19 cellular contexts compared by ENCODE assay signal in the genomic region with DNA sequence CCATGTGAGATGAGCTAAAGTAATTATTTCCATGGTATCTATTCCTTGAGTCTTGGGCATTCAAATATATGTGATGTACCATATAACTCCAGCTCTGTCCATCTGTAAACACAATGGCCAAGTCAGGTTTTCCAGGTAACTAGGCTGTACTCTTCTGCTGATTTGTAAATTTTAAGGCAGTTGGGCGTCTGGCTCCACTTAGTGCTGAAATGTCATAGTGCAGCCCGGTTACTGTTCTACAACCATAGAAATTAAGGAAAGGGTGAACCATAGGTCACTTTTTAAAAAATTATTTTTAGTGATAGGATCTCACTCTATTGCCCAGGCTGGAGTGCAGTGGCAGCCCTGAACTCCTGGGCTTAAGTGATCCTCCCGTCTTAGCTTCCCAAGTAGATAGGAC. TPM values are rescaled to one million over a fixed set of nuclear protein-coding genes. Genes with fewer than 3 reads are reported as not detected.
DNase-seq lines count a peak whose midpoint lies in the region; ATAC-seq and TF ChIP-seq lines count a peak whose summit lies in the region.
"Had no signal": no experiment of that assay in that cellular context is flagged by ENCODE, and none has a peak within 500 bp of the region (broad histone marks: within the 10 kb centered on the region; RNA-seq: fewer than 3 reads in every experiment).

No MANE protein-coding gene starts in this region.

- H3K4me3 ChIP-seq in A673 (ENCODE audit: low read depth, low read length, poor library complexity, severe bottlenecking) = no peak overlapping the region
- H3K4me3 ChIP-seq: right atrium auricular region had no signal

- POLR2A ChIA-PET in A673 (lab: Charles Lee; ENCODE audit: low non-redundant PET) = no interaction called here
- POLR2A ChIA-PET in WTC11 (lab: Charles Lee) = interaction anchor here (0.6 kb wide), 1 partner anchor 475 kb away, joined by 4 read pairs; no protein-coding TSS in a partner anchor

- H3K4me1 Mint-ChIP-seq in WTC11 = no peaks in the 10 kb centered on the region
- H3K4me1 Mint-ChIP-seq: stimulated activated naive CD8-positive, alpha-beta T cell treated with anti-CD3 and anti-CD28 coated beads, Interleukin-15, amount 100 ng/mL, for 72 hours had no signal

- ATAC-seq in WTC11 (peak; percentile 63), left lobe of liver (no peak), Right ventricle myocardium superior (ENCODE audit: poor library complexity) (no peak), HG02588 (IDR thresholded peaks at IDR 0.05; ENCODE audit: unreplicated experiment) (no peak)
- ATAC-seq: activated CD8-positive, alpha-beta T cell treated with anti-CD3 and anti-CD28 coated beads, Interleukin-2, amount 10 ng/mL, durations not matched to agents 7 days and 5 days; left cardiac atrium; stimulated activated naive CD8-positive, alpha-beta T cell treated with anti-CD3 and anti-CD28 coated beads, Interleukin-15, amount 100 ng/mL, for 72 hours had no signal

- H3K36me3 Mint-ChIP-seq in WTC11 = no peaks in the 10 kb centered on the region

- H3K4me3 Mint-ChIP-seq in WTC11 = no peak overlapping the region
- H3K4me3 Mint-ChIP-seq: activated CD8-positive, alpha-beta T cell treated with anti-CD3 and anti-CD28 coated beads, Interleukin-2, amount 10 ng/mL, durations not matched to agents 7 days and 5 days; activated T-helper 1 cell treated with anti-CD3 and anti-CD28 coated beads, Interleukin-12 subunit alpha, Interleukin-12 subunit beta, Interleukin-2, Interleukin-4 antibody, amounts not matched to agents 30 ng/mL and 10 ng/mL and 1 ng/mL, durations not matched to agents 14 hours and 24 hours and 36 hours; stimulated activated naive CD8-positive, alpha-beta T cell treated with anti-CD3 and anti-CD28 coated beads, Interleukin-15, amount 100 ng/mL, for 72 hours; T-helper 1 cell treated with Interleukin-12 subunit alpha and Interleukin-12 subunit beta and Interleukin-4 antibody, amounts not matched to agents 30 μg/mL and 1 μg/mL, for 36 hours had no signal

- no peak for TF ChIP-seq EP300 in Ishikawa (IDR thresholded peaks at IDR 0.05; ENCODE audit: borderline replicate concordance)

- H3K27ac Mint-ChIP-seq in WTC11 = no peak overlapping the region
- H3K27ac Mint-ChIP-seq: activated CD8-positive, alpha-beta T cell treated with anti-CD3 and anti-CD28 coated beads, Interleukin-2, amount 10 ng/mL, durations not matched to agents 7 days and 5 days; activated T-helper 1 cell treated with anti-CD3 and anti-CD28 coated beads, Interleukin-12 subunit alpha, Interleukin-12 subunit beta, Interleukin-2, Interleukin-4 antibody, amounts not matched to agents 30 ng/mL and 10 ng/mL and 1 ng/mL, durations not matched to agents 14 hours and 24 hours and 36 hours; T-helper 1 cell treated with Interleukin-12 subunit alpha and Interleukin-12 subunit beta and Interleukin-4 antibody, amounts not matched to agents 30 μg/mL and 1 μg/mL, for 36 hours had no signal

- no peaks in the 10 kb centered on the region for H3K9me3 ChIP-seq in A673 (ENCODE audit: low read depth, low read length, poor library complexity, severe bottlenecking)
- H3K9me3 ChIP-seq: neutrophil, right atrium auricular region had no signal

- CTCF ChIA-PET in A673 (lab: Charles Lee) = no interaction called here
- CTCF ChIA-PET in WTC11 (lab: Charles Lee) = interaction anchor here (0.6 to 0.9 kb wide), 6 partner anchors 18 to 339 kb away, joined by 3 to 5 read pairs (median 4); partner anchors contain the start of gene CTDSPL2

- no peaks in the 10 kb centered on the region for H3K27me3 ChIP-seq in A673 (replicated peaks; ENCODE audit: insufficient read depth, low read depth, low read length, poor library complexity)
- H3K27me3 ChIP-seq: neutrophil, right atrium auricular region had no signal

- no peaks in the 10 kb centered on the region for H3K36me3 ChIP-seq in A673 (ENCODE audit: insufficient read depth, low read length, poor library complexity, severe bottlenecking)
- H3K36me3 ChIP-seq: neutrophil, right atrium auricular region, WERI-Rb-1 had no signal

- intact Hi-C loops in A673 (cut with micrococcal nuclease; ENCODE audit: unreplicated experiment) = no loop called here
- intact Hi-C loops in Right ventricle myocardium superior (cut with DNase I) = no loop called here

- H3K9me3 Mint-ChIP-seq in WTC11 = no peaks in the 10 kb centered on the region
- H3K9me3 Mint-ChIP-seq: activated T-helper 1 cell treated with anti-CD3 and anti-CD28 coated beads, Interleukin-12 subunit alpha, Interleukin-12 subunit beta, Interleukin-2, Interleukin-4 antibody, amounts not matched to agents 30 ng/mL and 10 ng/mL and 1 ng/mL, durations not matched to agents 14 hours and 24 hours and 36 hours; stimulated activated naive CD8-positive, alpha-beta T cell treated with anti-CD3 and anti-CD28 coated beads, Interleukin-15, amount 100 ng/mL, for 72 hours; T-helper 1 cell treated with Interleukin-12 subunit alpha and Interleukin-12 subunit beta and Interleukin-4 antibody, amounts not matched to agents 30 μg/mL and 1 μg/mL, for 36 hours had no signal

- H3K27me3 Mint-ChIP-seq in WTC11 (ENCODE audit: low read depth) = no peaks in the 10 kb centered on the region
- H3K27me3 Mint-ChIP-seq: stimulated activated naive CD8-positive, alpha-beta T cell treated with anti-CD3 and anti-CD28 coated beads, Interleukin-15, amount 100 ng/mL, for 72 hours had no signal

- H3K4me1 ChIP-seq in A673 (ENCODE audit: insufficient read depth, low read length, poor library complexity, severe bottlenecking) = no peaks in the 10 kb centered on the region
- H3K4me1 ChIP-seq: right atrium auricular region had no signal

- H3K27ac ChIP-seq in A673 (ENCODE audit: low read depth, low read length, poor library complexity, severe bottlenecking) = no peak overlapping the region
- H3K27ac ChIP-seq: neutrophil, right atrium auricular region, WERI-Rb-1 had no signal

- DNase-seq in A673 (ENCODE audit: low spot score) (no peak), WTC11 (ENCODE audit: low spot score) (no peak), globus pallidus (ENCODE audit: low spot score) (peak; percentile 33), left lobe of liver (ENCODE audit: low spot score) (no peak), Right ventricle myocardium superior (no peak)
- DNase-seq in activated CD4-positive, alpha-beta T cell treated with anti-CD3 and anti-CD28 coated beads for 4 hours = no peak
- DNase-seq: activated CD8-positive, alpha-beta T cell treated with anti-CD3 and anti-CD28 coated beads, Interleukin-2, amount 10 ng/mL, durations not matched to agents 7 days and 5 days; effector CD8-positive, alpha-beta T cell; left cardiac atrium; NCI-H1092; NCI-H82; stimulated activated naive CD8-positive, alpha-beta T cell treated with anti-CD3 and anti-CD28 coated beads, Interleukin-15, amount 100 ng/mL, for 72 hours; WERI-Rb-1 had no signal

- no TSS peak for BruUV-seq in A673 (replicated peaks; lab: Mats Ljungman, UMichigan)

- 0 out of 2 replicates have a peak, but pooled peaks have one; percentile 16 for TF ChIP-seq CTCF in A673 (conservative IDR thresholded peaks at IDR 0.05; ENCODE audit: low read depth, low read length)
- TF ChIP-seq CTCF in WTC11 (IDR thresholded peaks at IDR 0.05) = no peak

- TF ChIP-seq RAD21 in Ishikawa (IDR thresholded peaks at IDR 0.05; ENCODE audit: low read depth) = peak; percentile 55

TF ChIP-seq in Ishikawa, 13 proteins besides CTCF, POLR2A, EP300 and RAD21 (continues in another document):
- TF ChIP-seq FOXM1 (IDR thresholded peaks at IDR 0.05; ENCODE audit: borderline replicate concordance, low read depth) (no peak), CREB1 (IDR thresholded peaks at IDR 0.05; ENCODE audit: low read depth) (no peak), TAF1 (IDR thresholded peaks at IDR 0.05; ENCODE audit: low read depth) (no peak), EGR1 (IDR thresholded peaks at IDR 0.05) (no peak), ZBTB7A (IDR thresholded peaks at IDR 0.05; ENCODE audit: low read depth) (no peak), NFIC (IDR thresholded peaks at IDR 0.05) (no peak)
- TF ChIP-seq, protein P1, sequence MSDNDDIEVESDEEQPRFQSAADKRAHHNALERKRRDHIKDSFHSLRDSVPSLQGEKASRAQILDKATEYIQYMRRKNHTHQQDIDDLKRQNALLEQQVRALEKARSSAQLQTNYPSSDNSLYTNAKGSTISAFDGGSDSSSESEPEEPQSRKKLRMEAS (IDR thresholded peaks at IDR 0.05) = no peak

TF ChIP-seq in WTC11, 78 proteins besides CTCF, POLR2A, EP300 and RAD21:
- TF ChIP-seq, protein P2, sequence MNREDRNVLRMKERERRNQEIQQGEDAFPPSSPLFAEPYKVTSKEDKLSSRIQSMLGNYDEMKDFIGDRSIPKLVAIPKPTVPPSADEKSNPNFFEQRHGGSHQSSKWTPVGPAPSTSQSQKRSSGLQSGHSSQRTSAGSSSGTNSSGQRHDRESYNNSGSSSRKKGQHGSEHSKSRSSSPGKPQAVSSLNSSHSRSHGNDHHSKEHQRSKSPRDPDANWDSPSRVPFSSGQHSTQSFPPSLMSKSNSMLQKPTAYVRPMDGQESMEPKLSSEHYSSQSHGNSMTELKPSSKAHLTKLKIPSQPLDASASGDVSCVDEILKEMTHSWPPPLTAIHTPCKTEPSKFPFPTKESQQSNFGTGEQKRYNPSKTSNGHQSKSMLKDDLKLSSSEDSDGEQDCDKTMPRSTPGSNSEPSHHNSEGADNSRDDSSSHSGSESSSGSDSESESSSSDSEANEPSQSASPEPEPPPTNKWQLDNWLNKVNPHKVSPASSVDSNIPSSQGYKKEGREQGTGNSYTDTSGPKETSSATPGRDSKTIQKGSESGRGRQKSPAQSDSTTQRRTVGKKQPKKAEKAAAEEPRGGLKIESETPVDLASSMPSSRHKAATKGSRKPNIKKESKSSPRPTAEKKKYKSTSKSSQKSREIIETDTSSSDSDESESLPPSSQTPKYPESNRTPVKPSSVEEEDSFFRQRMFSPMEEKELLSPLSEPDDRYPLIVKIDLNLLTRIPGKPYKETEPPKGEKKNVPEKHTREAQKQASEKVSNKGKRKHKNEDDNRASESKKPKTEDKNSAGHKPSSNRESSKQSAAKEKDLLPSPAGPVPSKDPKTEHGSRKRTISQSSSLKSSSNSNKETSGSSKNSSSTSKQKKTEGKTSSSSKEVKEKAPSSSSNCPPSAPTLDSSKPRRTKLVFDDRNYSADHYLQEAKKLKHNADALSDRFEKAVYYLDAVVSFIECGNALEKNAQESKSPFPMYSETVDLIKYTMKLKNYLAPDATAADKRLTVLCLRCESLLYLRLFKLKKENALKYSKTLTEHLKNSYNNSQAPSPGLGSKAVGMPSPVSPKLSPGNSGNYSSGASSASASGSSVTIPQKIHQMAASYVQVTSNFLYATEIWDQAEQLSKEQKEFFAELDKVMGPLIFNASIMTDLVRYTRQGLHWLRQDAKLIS (CRISPR knock-in tag; IDR thresholded peaks at IDR 0.05; ENCODE audit: borderline replicate concordance) = no peak
- TF ChIP-seq ZNF121 (CRISPR knock-in tag; IDR thresholded peaks at IDR 0.05) = 0 out of 2 replicates have a peak, but pooled peaks have one; percentile 20
TF ChIP-seq in WTC11: peak in this region for 1.

RNA-seq across cellular contexts. Expression of gene GOLM2, which starts 44.7 kb away (rescaled TPM):
- total RNA-seq in A673 (2021) (57.4 and 62.2 TPM in 2 replicates), WTC11 (2021) (33.9 to 44.5 TPM (median 37.7 TPM) in 3 replicates), left lobe of liver (45.4 TPM), Right ventricle myocardium superior (25.7 TPM)

RNA-seq across cellular contexts. Expression of gene FRMD5, which starts 48.8 kb away (rescaled TPM):
- 2.6 and 3.3 TPM in 2 replicates for total RNA-seq in A673 (2021)
- 10.5 to 14.1 TPM (median 10.5 TPM) in 3 replicates for total RNA-seq in WTC11 (2021)
- not detected for total RNA-seq in left lobe of liver
- total RNA-seq in Right ventricle myocardium superior = 44.0 TPM
- total RNA-seq: activated CD8-positive, alpha-beta T cell treated with anti-CD3 and anti-CD28 coated beads, Interleukin-2, amount 10 ng/mL, durations not matched to agents 7 days and 5 days; activated T-helper 1 cell treated with anti-CD3 and anti-CD28 coated beads, Interleukin-12 subunit alpha, Interleukin-12 subunit beta, Interleukin-2, Interleukin-4 antibody, amounts not matched to agents 30 ng/mL and 10 ng/mL and 1 ng/mL, durations not matched to agents 14 hours and 24 hours and 36 hours had no signal
